21 cellular contexts compared by ENCODE assay signal in the genomic region with DNA sequence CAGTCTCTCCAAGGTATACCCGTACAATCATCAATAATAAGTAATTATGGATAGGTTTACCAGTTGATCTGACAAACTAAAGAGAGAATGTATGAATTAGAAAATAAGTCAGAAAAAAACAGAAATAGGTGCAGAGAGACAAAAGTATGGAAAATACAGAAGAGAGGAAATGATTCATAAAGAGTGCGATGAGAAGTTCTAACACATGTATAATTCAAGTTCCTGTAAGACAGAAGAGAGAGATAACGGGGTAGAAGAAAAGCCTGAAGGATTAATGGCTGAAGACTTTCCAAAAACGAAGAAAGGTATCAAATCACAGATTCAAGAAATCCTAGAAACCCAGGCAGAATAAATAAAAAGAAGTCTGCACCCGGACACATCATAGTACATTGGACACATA. TPM values are rescaled to one million over a fixed set of nuclear protein-coding genes. Genes with fewer than 3 reads are reported as not detected.
A peak's percentile ranks its signal among the peaks of the same experiment; 100 is the strongest.
DNase-seq lines count a peak whose midpoint lies in the region; ATAC-seq and TF ChIP-seq lines count a peak whose summit lies in the region.
"Had no signal": no experiment of that assay in that cellular context is flagged by ENCODE, and none has a peak within 500 bp of the region (broad histone marks: within the 10 kb centered on the region; RNA-seq: fewer than 3 reads in every experiment).

No MANE protein-coding gene starts in this region.

- ATAC-seq in activated naive CD4-positive, alpha-beta T cell treated with anti-CD3 and anti-CD28 coated beads, Interleukin-2, amount 50 U/mL, for 72 hours, result peak; percentile 58 to 68
- no peak for ATAC-seq in natural killer cell treated with Interleukin-12 subunit alpha and Interleukin-12 subunit beta and Interleukin-15 and Interleukin-18, amount 100 ng/mL, for 72 hours
- ATAC-seq: A549, GM23338 had no signal

- peak overlapping the region; percentile 48 for H3K27ac Mint-ChIP-seq in activated CD4-positive, alpha-beta T cell treated with anti-CD3 and anti-CD28 coated beads, Interleukin-2, amount 10 ng/mL, durations not matched to agents 24 days and 14 days
- peak overlapping the region in 1 of 2 donors; percentile 37 for H3K27ac Mint-ChIP-seq in activated naive CD4-positive, alpha-beta T cell treated with anti-CD3 and anti-CD28 coated beads, Interleukin-2, amount 50 U/mL, for 72 hours
- peak overlapping the region; percentile 22 for H3K27ac Mint-ChIP-seq in activated naive CD8-positive, alpha-beta T cell treated with anti-CD3 and anti-CD28 coated beads for 36 hours
- peak overlapping the region in 1 of 2 donors; percentile 61 for H3K27ac Mint-ChIP-seq in natural killer cell treated with Interleukin-12 subunit alpha and Interleukin-12 subunit beta and Interleukin-15 and Interleukin-18, amount 100 ng/mL, for 72 hours
- H3K27ac Mint-ChIP-seq: CD4-positive, alpha-beta memory T cell; GM23338 had no signal

- intact Hi-C loops in activated CD4-positive, alpha-beta T cell treated with anti-CD3 and anti-CD28 coated beads, Interleukin-2, amount 10 ng/mL, durations not matched to agents 24 days and 14 days (cut with micrococcal nuclease), result no loop called here
- intact Hi-C loops in tibial artery (cut with DNase I; ENCODE audit: low total_unique reads), result no loop called here

- H3K36me3 ChIP-seq in tibial artery, result no peaks in the 10 kb centered on the region
- H3K36me3 ChIP-seq: Peyer's patch had no signal

- peaks cover 7% of the 10 kb centered on the region for H3K36me3 Mint-ChIP-seq in activated CD4-positive, alpha-beta T cell treated with anti-CD3 and anti-CD28 coated beads, Interleukin-2, amount 10 ng/mL, durations not matched to agents 24 days and 14 days (ENCODE audit: low read depth)
- no peaks in the 10 kb centered on the region for H3K36me3 Mint-ChIP-seq in activated naive CD4-positive, alpha-beta T cell treated with anti-CD3 and anti-CD28 coated beads, Interleukin-2, amount 50 U/mL, for 72 hours
- H3K36me3 Mint-ChIP-seq in activated naive CD8-positive, alpha-beta T cell treated with anti-CD3 and anti-CD28 coated beads for 36 hours, result peaks cover 1% of the 10 kb centered on the region
- no peaks in the 10 kb centered on the region for H3K36me3 Mint-ChIP-seq in natural killer cell treated with Interleukin-12 subunit alpha and Interleukin-12 subunit beta and Interleukin-15 and Interleukin-18, amount 100 ng/mL, for 72 hours
- H3K36me3 Mint-ChIP-seq: CD4-positive, alpha-beta memory T cell had no signal

- H3K4me1 Mint-ChIP-seq in activated CD4-positive, alpha-beta T cell treated with anti-CD3 and anti-CD28 coated beads, Interleukin-2, amount 10 ng/mL, durations not matched to agents 24 days and 14 days, result peaks cover 14% of the 10 kb centered on the region
- peaks cover 7% of the 10 kb centered on the region for H3K4me1 Mint-ChIP-seq in activated naive CD8-positive, alpha-beta T cell treated with anti-CD3 and anti-CD28 coated beads for 36 hours
- peaks cover 7 to 12% of the 10 kb centered on the region in 2 donors for H3K4me1 Mint-ChIP-seq in natural killer cell treated with Interleukin-12 subunit alpha and Interleukin-12 subunit beta and Interleukin-15 and Interleukin-18, amount 100 ng/mL, for 72 hours (ENCODE audit: low read depth in 2 of 2)
- H3K4me1 Mint-ChIP-seq: GM23338 had no signal

- no peaks in the 10 kb centered on the region for H3K27me3 ChIP-seq in tibial artery
- H3K27me3 ChIP-seq: Peyer's patch had no signal

- H3K4me3 Mint-ChIP-seq in activated CD4-positive, alpha-beta T cell treated with anti-CD3 and anti-CD28 coated beads, Interleukin-2, amount 10 ng/mL, durations not matched to agents 24 days and 14 days, result peak overlapping the region; percentile 41
- H3K4me3 Mint-ChIP-seq in activated naive CD8-positive, alpha-beta T cell treated with anti-CD3 and anti-CD28 coated beads for 36 hours, result no peak overlapping the region
- H3K4me3 Mint-ChIP-seq in natural killer cell treated with Interleukin-12 subunit alpha and Interleukin-12 subunit beta and Interleukin-15 and Interleukin-18, amount 100 ng/mL, for 72 hours, result peak overlapping the region; percentile 46
- H3K4me3 Mint-ChIP-seq: CD4-positive, alpha-beta memory T cell; GM23338 had no signal

- no peaks in the 10 kb centered on the region for H3K9me3 ChIP-seq in tibial artery
- H3K9me3 ChIP-seq: A549, Peyer's patch had no signal

- DNase-seq in activated CD4-positive, alpha-beta T cell treated with anti-CD3 and anti-CD28 coated beads, Interleukin-2, amount 10 ng/mL, durations not matched to agents 24 days and 14 days, result no peak
- DNase-seq in activated CD4-positive, alpha-beta T cell treated with anti-CD3 and anti-CD28 coated beads for 1 hour, result no peak
- no peak for DNase-seq in activated naive CD4-positive, alpha-beta T cell treated with anti-CD3 and anti-CD28 coated beads, Interleukin-2, amount 50 U/mL, for 72 hours (ENCODE audit: low spot score in 2 of 2)
- DNase-seq in activated naive CD4-positive, alpha-beta T cell treated with anti-CD3 and anti-CD28 coated beads, Interleukin-2, amount 50 U/mL, for 16 hours, result no peak
- DNase-seq in activated naive CD8-positive, alpha-beta T cell treated with anti-CD3 and anti-CD28 coated beads for 36 hours, result no peak
- DNase-seq in natural killer cell treated with Interleukin-12 subunit alpha and Interleukin-12 subunit beta and Interleukin-15 and Interleukin-18, amount 100 ng/mL, for 72 hours (ENCODE audit: low spot score), result no peak
- DNase-seq in tibial artery, result no peak
- no peak for DNase-seq in NCI-H2081 (lab: John Stamatoyannopoulos, UW)
- DNase-seq: CD4-positive, alpha-beta memory T cell; DMS153; GF-D8; HCEC 1CT; NCI-H1092 treated with DMSO at 0.1 percent for 48 hours; NCI-H146; NCI-H510A; NCI-H748 treated with DMSO at 0.1 percent for 48 hours; NK-92 treated with Interleukin-12 subunit alpha and Interleukin-12 subunit beta, amount 100 ng/mL, for 24 hours; Peyer's patch had no signal

- TF ChIP-seq CTCF in tibial artery (IDR thresholded peaks at IDR 0.05), result no peak

- H3K4me3 ChIP-seq in tibial artery, result no peak overlapping the region
- H3K4me3 ChIP-seq: A549, GM23338, Peyer's patch had no signal

- H3K9me3 Mint-ChIP-seq in activated CD4-positive, alpha-beta T cell treated with anti-CD3 and anti-CD28 coated beads, Interleukin-2, amount 10 ng/mL, durations not matched to agents 24 days and 14 days, result peaks cover 7% of the 10 kb centered on the region
- peaks cover 0 to 4% of the 10 kb centered on the region in 2 donors for H3K9me3 Mint-ChIP-seq in activated naive CD4-positive, alpha-beta T cell treated with anti-CD3 and anti-CD28 coated beads, Interleukin-2, amount 50 U/mL, for 72 hours
- peaks cover 2% of the 10 kb centered on the region for H3K9me3 Mint-ChIP-seq in activated naive CD8-positive, alpha-beta T cell treated with anti-CD3 and anti-CD28 coated beads for 36 hours
- no peaks in the 10 kb centered on the region for H3K9me3 Mint-ChIP-seq in natural killer cell treated with Interleukin-12 subunit alpha and Interleukin-12 subunit beta and Interleukin-15 and Interleukin-18, amount 100 ng/mL, for 72 hours
- H3K9me3 Mint-ChIP-seq: GM23338 had no signal

- no peak overlapping the region for H3K27ac ChIP-seq in tibial artery
- H3K27ac ChIP-seq: A549, HL-60, Peyer's patch had no signal

- no peaks in the 10 kb centered on the region for H3K27me3 Mint-ChIP-seq in activated CD4-positive, alpha-beta T cell treated with anti-CD3 and anti-CD28 coated beads, Interleukin-2, amount 10 ng/mL, durations not matched to agents 24 days and 14 days
- no peaks in the 10 kb centered on the region for H3K27me3 Mint-ChIP-seq in activated naive CD8-positive, alpha-beta T cell treated with anti-CD3 and anti-CD28 coated beads for 36 hours
- no peaks in the 10 kb centered on the region for H3K27me3 Mint-ChIP-seq in natural killer cell treated with Interleukin-12 subunit alpha and Interleukin-12 subunit beta and Interleukin-15 and Interleukin-18, amount 100 ng/mL, for 72 hours

- H3K4me1 ChIP-seq in tibial artery, result no peaks in the 10 kb centered on the region
- H3K4me1 ChIP-seq: A549, Peyer's patch had no signal

RNA-seq across cellular contexts. Expression of gene SMU1, which starts 16.2 kb away (rescaled TPM):
- 28.6 and 30.2 TPM in 2 replicates for total RNA-seq in activated CD4-positive, alpha-beta T cell treated with anti-CD3 and anti-CD28 coated beads, Interleukin-2, amount 10 ng/mL, durations not matched to agents 24 days and 14 days
- total RNA-seq in activated naive CD4-positive, alpha-beta T cell treated with anti-CD3 and anti-CD28 coated beads, Interleukin-2, amount 50 U/mL, for 72 hours, result 10 to 100 TPM; 26.1 to 28.9 TPM
- total RNA-seq in activated naive CD8-positive, alpha-beta T cell treated with anti-CD3 and anti-CD28 coated beads for 36 hours, result 10 to 100 TPM; 27.0 to 28.9 TPM
- total RNA-seq in natural killer cell treated with Interleukin-12 subunit alpha and Interleukin-12 subunit beta and Interleukin-15 and Interleukin-18, amount 100 ng/mL, for 72 hours, result 10 to 100 TPM; 22.5 to 22.7 TPM

Comparison
In these comparisons a context has a peak if more than half of its experiments do, and no peak if none do; other contexts are left out.
1. ATAC-seq: peak in activated naive CD4-positive, alpha-beta T cell treated with anti-CD3 and anti-CD28 coated beads, Interleukin-2, amount 50 U/mL, for 72 hours (2 of 2); none in natural killer cell treated with Interleukin-12 subunit alpha and Interleukin-12 subunit beta and Interleukin-15 and Interleukin-18, amount 100 ng/mL, for 72 hours (0 of 2).